Comparison of ENCODE assay signal across 19 cellular contexts in the genomic region with DNA sequence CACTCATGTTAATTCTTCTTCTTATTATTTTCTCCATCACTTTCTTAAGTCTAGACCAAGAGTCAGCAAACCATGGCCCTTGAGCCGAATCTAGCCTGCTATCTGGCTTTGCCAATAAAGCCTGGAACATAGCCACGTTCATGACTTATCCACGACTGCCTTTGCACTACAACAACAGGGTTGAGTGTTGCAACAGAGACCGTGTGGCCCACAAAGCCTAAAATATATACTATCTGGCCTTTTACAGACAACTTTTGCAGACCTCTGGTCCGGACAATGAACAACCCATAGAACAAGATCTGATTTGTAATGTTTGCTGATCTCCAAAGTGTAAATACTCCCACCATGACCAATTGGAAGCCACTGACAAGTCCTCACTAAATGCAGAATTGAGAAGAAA.
DNase-seq lines count a peak whose midpoint lies in the region; ATAC-seq and TF ChIP-seq lines count a peak whose summit lies in the region.
"Had no signal": no experiment of that assay in that cellular context is flagged by ENCODE, and none has a peak within 500 bp of the region (broad histone marks: within the 10 kb centered on the region; RNA-seq: fewer than 3 reads in every experiment).

No MANE protein-coding gene starts in this region.

- H3K79me1 ChIP-seq in IMR-90 (ENCODE audit: low read depth in 1 of 2, low read length in 2 of 2) (no peaks in the 10 kb centered on the region), neuronal stem cell (ENCODE audit: low read depth, low read length) (no peaks in the 10 kb centered on the region)

- no peak overlapping the region for H2BK12ac ChIP-seq in neuronal stem cell (ENCODE audit: low read length)

- BruUV-seq in IMR-90 (replicated peaks; lab: Mats Ljungman, UMichigan) (no TSS peak), OCI-LY7 (replicated peaks; lab: Mats Ljungman, UMichigan) (no TSS peak)

- H3K14ac ChIP-seq in IMR-90 (replicated peaks; ENCODE audit: low read depth, low read length) (no peak overlapping the region), neuronal stem cell (ENCODE audit: low read length) (no peak overlapping the region)

- dilution Hi-C loops in IMR-90 (cut with HindIII; ENCODE audit: low sequenced_read_pairs, unreplicated experiment) = no loop called here

- no peak overlapping the region for H3K23ac ChIP-seq in IMR-90 (ENCODE audit: low read depth, low read length)
- no peak overlapping the region for H3K23ac ChIP-seq in neuronal stem cell (ENCODE audit: low read depth, low read length, poor library complexity)

- no peak for TF ChIP-seq RAD21 in IMR-90 (IDR thresholded peaks at IDR 0.05; ENCODE audit: low read length)

- TF ChIP-seq CTCF in AG10803 (conservative IDR thresholded peaks at IDR 0.05; ENCODE audit: low read length) = no peak
- no peak for TF ChIP-seq CTCF in IMR-90 (conservative IDR thresholded peaks at IDR 0.05; ENCODE audit: low read depth, low read length)
- TF ChIP-seq CTCF in epithelial cell of esophagus (IDR thresholded peaks at IDR 0.05; ENCODE audit: insufficient read depth, low read depth, low read length, missing control alignments) = no peak
- TF ChIP-seq CTCF in OCI-LY7 (conservative IDR thresholded peaks at IDR 0.05; ENCODE audit: low read length) = no peak

- ATAC-seq in IMR-90 (ENCODE audit: low read depth) (no peak; the same call in 1 of the 2 replicates), HG03095 (IDR thresholded peaks at IDR 0.05; ENCODE audit: unreplicated experiment) (no peak)
- ATAC-seq: SK-N-SH treated with all-trans-retinoic acid at 6 μM for 48 hours had no signal

- no peak overlapping the region for H4K5ac ChIP-seq in IMR-90 (ENCODE audit: low read depth, low read length)

- TF ChIP-seq POLR2A in IMR-90 (IDR thresholded peaks at IDR 0.05; ENCODE audit: low read depth, low read length) = no peak

- H3K4me1 ChIP-seq in IMR-90 (ENCODE audit: control insufficient read depth, insufficient read depth, low read length) (0 out of 2 replicates have a peak, but pooled peaks cover 1% of the 10 kb centered on the region), OCI-LY7 (ENCODE audit: insufficient read depth, low read length, poor library complexity, severe bottlenecking) (no peaks in the 10 kb centered on the region), neuronal stem cell (ENCODE audit: control insufficient read depth in 2 of 2, insufficient read depth in 1 of 2, low read depth in 1 of 2, low read length in 2 of 2) (no peaks in the 10 kb centered on the region)
- H3K4me1 ChIP-seq: BE2C, Peyer's patch had no signal

- H3K9me1 ChIP-seq in IMR-90 (ENCODE audit: insufficient read depth, low read length) = no peaks in the 10 kb centered on the region; the same call in none of the 2 replicates

- H2AK5ac ChIP-seq in IMR-90 (ENCODE audit: low read depth, low read length) (no peak overlapping the region), neuronal stem cell (ENCODE audit: low read depth, low read length) (no peak overlapping the region)

- no peaks in the 10 kb centered on the region for H3K79me2 ChIP-seq in OCI-LY7 (ENCODE audit: insufficient read depth, low read depth, low read length)

- in situ Hi-C loops in IMR-90 (cut with MboI; ENCODE audit: low sequenced_read_pairs) = no loop called here

- H2BK5ac ChIP-seq in IMR-90 (ENCODE audit: low read depth, low read length, poor library complexity, severe bottlenecking) = no peak overlapping the region
- H2BK5ac ChIP-seq in neuronal stem cell (ENCODE audit: low read length) = no peak overlapping the region

- H2AFZ ChIP-seq in IMR-90 (replicated peaks; ENCODE audit: low read length, poor library complexity) (no peak overlapping the region), OCI-LY7 (ENCODE audit: low read length) (no peak overlapping the region), neuronal stem cell (ENCODE audit: low read length) (no peak overlapping the region)

- H4K91ac ChIP-seq in IMR-90 (ENCODE audit: insufficient read depth, low read depth, low read length) (no peak overlapping the region), neuronal stem cell (ENCODE audit: low read depth, low read length, poor library complexity) (no peak overlapping the region)

- H3K56ac ChIP-seq in IMR-90 (ENCODE audit: extremely low read depth, insufficient read depth, low read length) = no peak overlapping the region

- H3K9me3 ChIP-seq in IMR-90 (ENCODE audit: control insufficient read depth, insufficient read depth, low read length) = peaks cover 8% of the 10 kb centered on the region
- no peaks in the 10 kb centered on the region for H3K9me3 ChIP-seq in OCI-LY7 (ENCODE audit: low read length)
- H3K9me3 ChIP-seq in neuronal stem cell (replicated peaks in 1 of 2; ENCODE audit: control insufficient read depth in 2 of 2, insufficient read depth in 1 of 2, low read depth in 1 of 2, low read length in 2 of 2) = no peaks in the 10 kb centered on the region
- H3K9me3 ChIP-seq: BE2C, Peyer's patch had no signal

- no peak overlapping the region for H2AK9ac ChIP-seq in IMR-90 (replicated peaks; ENCODE audit: low read depth, low read length, poor library complexity)

- H3K4ac ChIP-seq in IMR-90 (ENCODE audit: low read depth, low read length) = no peak overlapping the region
- no peak overlapping the region for H3K4ac ChIP-seq in neuronal stem cell (ENCODE audit: low read length)

- H4K20me1 ChIP-seq in IMR-90 (ENCODE audit: insufficient read depth, low read length) (no peaks in the 10 kb centered on the region), OCI-LY7 (ENCODE audit: insufficient read depth, low read length) (no peaks in the 10 kb centered on the region)

- H3K4me2 ChIP-seq in IMR-90 (ENCODE audit: low read depth, low read length) (no peak overlapping the region), OCI-LY7 (ENCODE audit: low read length) (no peak overlapping the region), neuronal stem cell (ENCODE audit: insufficient read depth, low read length, poor library complexity, severe bottlenecking) (no peak overlapping the region)

- intact Hi-C loops in IMR-90 (cut with micrococcal nuclease) = no loop called here
- intact Hi-C loops in OCI-LY7 (cut with micrococcal nuclease; ENCODE audit: unreplicated experiment) = no loop called here

- H3K27ac ChIP-seq in IMR-90 (ENCODE audit: insufficient read depth, low read length) (no peak overlapping the region), OCI-LY7 (ENCODE audit: low read depth, low read length, poor library complexity, severe bottlenecking) (no peak overlapping the region), neuronal stem cell (replicated peaks; ENCODE audit: low read length) (no peak overlapping the region)
- H3K27ac ChIP-seq: Peyer's patch had no signal

- no CpG with 5 or more reads among the region's 5 CpGs for WGBS in IMR-90 (ENCODE audit: extremely low coverage in 2 of 2, insufficient read length in 1 of 2), 2 experiments
- no CpG with 5 or more reads among the region's 5 CpGs for WGBS in neuronal stem cell (ENCODE audit: extremely low coverage in 2 of 2, insufficient read length in 2 of 2, insufficient replicate concordance in 1 of 2), 2 donors

- H4K8ac ChIP-seq in IMR-90 (ENCODE audit: low read depth in 2 of 2, low read length in 2 of 2) (no peak overlapping the region), neuronal stem cell (ENCODE audit: low read depth, low read length) (no peak overlapping the region)

- H3K27me3 ChIP-seq in IMR-90 (ENCODE audit: control insufficient read depth, insufficient read depth, low read length) = no peaks in the 10 kb centered on the region
- no peaks in the 10 kb centered on the region for H3K27me3 ChIP-seq in neuronal stem cell (ENCODE audit: control insufficient read depth in 3 of 3, insufficient read depth in 3 of 3, low read depth in 1 of 3, low read length in 3 of 3)
- H3K27me3 ChIP-seq: BE2C, Peyer's patch had no signal

- H3K4me3 ChIP-seq in AG10803 (ENCODE audit: low read length) (no peak overlapping the region), IMR-90 (ENCODE audit: insufficient read depth, low read depth, low read length) (no peak overlapping the region), epithelial cell of esophagus (ENCODE audit: low read length) (no peak overlapping the region), OCI-LY7 (ENCODE audit: low read depth, low read length, poor library complexity, severe bottlenecking) (no peak overlapping the region), neuronal stem cell (ENCODE audit: low read length in 2 of 2) (no peak overlapping the region)
- H3K4me3 ChIP-seq: Peyer's patch had no signal

- CTCF ChIA-PET in IMR-90 (lab: Yijun Ruan, JAX) = no interaction called here
- CTCF ChIA-PET in OCI-LY7 (lab: Charles Lee; ENCODE audit: unreplicated experiment) = no interaction called here

- DNase-seq in AG10803 (ENCODE audit: low read depth) (peak; percentile 26), IMR-90 (peak; percentile 48), epithelial cell of esophagus (ENCODE audit: low read depth) (peak; percentile 30), iris pigment epithelial cell (ENCODE audit: low read depth) (peak; percentile 78), NCI-H774 (lab: John Stamatoyannopoulos, UW) (no peak), OCI-LY7 (ENCODE audit: low spot score) (no peak), neuronal stem cell (ENCODE audit: low spot score) (no peak)
- DNase-seq: BE2C, Calu3, DMS79 treated with DMSO at 0.1 percent for 48 hours, GF-D8, KBM-7, MM.1S, NCI-H2029, NCI-H526 treated with DMSO at 0.1 percent for 48 hours, OCI-M1, Peyer's patch had no signal

- no peaks in the 10 kb centered on the region for H3K36me3 ChIP-seq in IMR-90 (ENCODE audit: control insufficient read depth, insufficient read depth, low read length)
- no peaks in the 10 kb centered on the region for H3K36me3 ChIP-seq in OCI-LY7 (ENCODE audit: insufficient read depth, low read length)
- no peaks in the 10 kb centered on the region for H3K36me3 ChIP-seq in neuronal stem cell (replicated peaks in 1 of 2; ENCODE audit: control insufficient read depth in 2 of 2, insufficient read depth in 2 of 2, low read length in 2 of 2)
- H3K36me3 ChIP-seq: BE2C, Peyer's patch had no signal

- H2BK15ac ChIP-seq in IMR-90 (ENCODE audit: low read depth, low read length) (no peak overlapping the region), neuronal stem cell (ENCODE audit: low read length) (no peak overlapping the region)

- H2BK20ac ChIP-seq in IMR-90 (ENCODE audit: low read depth, low read length) = no peak overlapping the region

- H2BK120ac ChIP-seq in IMR-90 (ENCODE audit: low read depth, low read length) = no peak overlapping the region
- H2BK120ac ChIP-seq in neuronal stem cell (ENCODE audit: low read depth, low read length) = no peak overlapping the region

- H3K9me2 ChIP-seq in OCI-LY7 (ENCODE audit: insufficient read depth, low read length) = no peaks in the 10 kb centered on the region

- no peak overlapping the region for H3K18ac ChIP-seq in IMR-90 (ENCODE audit: low read depth, low read length)
- H3K18ac ChIP-seq in neuronal stem cell (ENCODE audit: low read length) = no peak overlapping the region

- POLR2A ChIA-PET in IMR-90 (lab: Charles Lee; ENCODE audit: unreplicated experiment) (no interaction called here), OCI-LY7 (lab: Charles Lee) (no interaction called here)

- H3K9ac ChIP-seq in IMR-90 (ENCODE audit: low read depth, low read length) (no peak overlapping the region), neuronal stem cell (ENCODE audit: low read depth, low read length, poor library complexity) (no peak overlapping the region)

TF ChIP-seq in IMR-90, 13 proteins besides CTCF, POLR2A, EP300 and RAD21 (continues in another document):
- TF ChIP-seq RCOR1 (IDR thresholded peaks at IDR 0.05; ENCODE audit: insufficient replicate concordance, low read length) (no peak), CEBPB (IDR thresholded peaks at IDR 0.05; ENCODE audit: low read depth, low read length) (peak; percentile 61), RFX5 (IDR thresholded peaks at IDR 0.05; ENCODE audit: low read depth, low read length) (no peak)

Comparison
In these comparisons a context has a peak if more than half of its experiments do, and no peak if none do; other contexts are left out.
1. DNase-seq: peak in AG10803 (single experiment), IMR-90 (single experiment), epithelial cell of esophagus (single experiment) and iris pigment epithelial cell (single experiment); none in NCI-H774 (single experiment), OCI-LY7 (single experiment) and neuronal stem cell (single experiment).